ENCODE assay signal across 10 cellular contexts in the genomic region with DNA sequence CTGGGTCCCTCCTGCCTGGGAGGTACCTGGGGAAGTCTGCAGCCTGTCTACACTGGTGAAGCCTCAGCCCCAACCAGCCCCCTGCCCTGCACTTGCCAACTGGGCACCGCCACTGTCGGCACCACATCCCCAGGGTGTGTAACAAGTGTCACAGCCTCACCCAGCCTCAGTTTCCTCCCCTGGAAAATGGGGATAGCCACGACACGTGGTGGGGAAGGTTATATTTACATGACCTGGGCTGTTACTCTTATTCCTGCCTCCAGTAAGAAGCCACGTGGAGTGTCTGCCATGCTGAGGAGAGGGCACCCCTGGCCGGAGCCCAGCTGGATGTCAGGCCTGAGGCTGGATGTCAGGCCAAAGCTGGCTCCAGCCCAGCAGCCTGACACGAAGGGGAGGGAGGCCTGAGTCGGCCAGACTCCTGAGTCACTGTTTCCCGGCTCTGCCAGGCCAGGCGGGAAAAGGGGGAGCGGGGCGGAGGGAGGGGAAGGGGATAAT. TPM values are rescaled to one million over a fixed set of nuclear protein-coding genes. Genes with fewer than 3 reads are reported as not detected.
DNase-seq lines count a peak whose midpoint lies in the region; FAIRE-seq and TF ChIP-seq lines count a peak whose summit lies in the region.
"Had no signal": no experiment of that assay in that cellular context is flagged by ENCODE, and none has a peak within 500 bp of the region (broad histone marks: within the 10 kb centered on the region; RNA-seq: fewer than 3 reads in every experiment).

No MANE protein-coding gene starts in this region.

- H3K4me3 ChIP-seq in fibroblast of mammary gland (ENCODE audit: control insufficient read depth, low read depth, low read length) = no peak overlapping the region

- FAIRE-seq in RCC 7860 (lab: Jason Lieb, UNC) = peak; percentile 77

- no peak for TF ChIP-seq CTCF in fibroblast of mammary gland (conservative IDR thresholded peaks at IDR 0.05; ENCODE audit: control insufficient read depth, insufficient read depth, low read depth, low read length)

- DNase-seq in AG08396 (ENCODE audit: low spot score) (peak; percentile 94), RCC 7860 (ENCODE audit: low spot score) (peak; percentile 87), fibroblast of mammary gland (ENCODE audit: low read depth) (peak; percentile 91), mucosa of gallbladder (ENCODE audit: low spot score) (peak; percentile 29), OCI-M2 (lab: John Stamatoyannopoulos, UW; ENCODE audit: unreplicated experiment) (no peak), inferior parietal cortex (ENCODE audit: extremely low spot score) (no peak), GF-D8 (lab: John Stamatoyannopoulos, UW) (no peak), SIG-M5 (lab: John Stamatoyannopoulos, UW) (no peak)
- DNase-seq: activated CD4-positive, alpha-beta T cell treated with anti-CD3 and anti-CD28 coated beads for 36 hours; NCI-H1436 had no signal

RNA-seq across cellular contexts. Expression of a gene that starts 44.9 kb away (rescaled TPM):
- 3.2 TPM for total RNA-seq in mucosa of gallbladder

Comparison
In these comparisons a context has a peak if more than half of its experiments do, and no peak if none do; other contexts are left out.
1. DNase-seq: peak in AG08396 (single experiment), RCC 7860 (single experiment), fibroblast of mammary gland (single experiment) and mucosa of gallbladder (single experiment); none in OCI-M2 (single experiment), inferior parietal cortex (single experiment), GF-D8 (single experiment) and SIG-M5 (single experiment).